ENCODE assay signal across 10 cellular contexts in the genomic region with DNA sequence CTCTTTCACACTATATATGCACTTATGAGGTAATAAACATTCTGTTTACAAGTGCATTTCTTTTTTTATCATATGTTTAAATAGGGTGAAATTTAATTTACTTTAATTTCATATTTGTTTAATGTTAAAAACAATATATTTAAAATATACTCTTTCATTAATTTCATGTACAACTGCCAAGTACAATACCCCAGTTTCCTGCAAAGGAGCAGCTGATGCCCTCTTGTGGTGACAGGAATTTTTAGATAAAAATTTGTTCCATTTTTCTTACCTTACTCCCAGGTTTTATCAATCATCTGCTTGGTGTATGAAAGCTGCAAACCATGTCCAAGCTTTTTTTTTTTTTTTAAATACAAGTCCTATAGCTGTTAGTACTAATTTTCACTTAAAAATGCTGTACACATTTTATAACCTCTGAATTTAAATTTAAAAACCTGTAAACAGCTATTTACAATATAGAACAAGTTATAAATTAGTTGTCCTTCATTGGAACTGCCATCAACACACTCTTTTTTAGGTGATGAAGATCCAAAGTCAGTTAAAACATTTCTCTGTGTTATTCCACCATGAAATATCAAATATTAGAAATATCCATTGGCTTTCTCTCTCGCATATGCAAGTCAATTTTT. TPM values are rescaled to one million over a fixed set of nuclear protein-coding genes. Genes with fewer than 3 reads are reported as not detected.
A peak's percentile ranks its signal among the peaks of the same experiment; 100 is the strongest.
DNase-seq lines count a peak whose midpoint lies in the region; ATAC-seq, FAIRE-seq and TF ChIP-seq lines count a peak whose summit lies in the region.
"Had no signal": no experiment of that assay in that cellular context is flagged by ENCODE, and none has a peak within 500 bp of the region (broad histone marks: within the 10 kb centered on the region; RNA-seq: fewer than 3 reads in every experiment).

No MANE protein-coding gene starts in this region.

- H3K27ac ChIP-seq in kidney (ENCODE audit: low read depth in 2 of 2, low read length in 2 of 2) (no peak overlapping the region), neuronal stem cell (replicated peaks; ENCODE audit: low read length) (no peak overlapping the region)

- H3K27me3 ChIP-seq in neuronal stem cell (ENCODE audit: control insufficient read depth in 3 of 3, insufficient read depth in 3 of 3, low read depth in 1 of 3, low read length in 3 of 3): peaks cover 0 to 33% (median 33%) of the 10 kb centered on the region in 3 experiments

- H2AFZ ChIP-seq in neuronal stem cell (ENCODE audit: low read length): no peak overlapping the region

- WGBS in neuronal stem cell (ENCODE audit: extremely low coverage in 2 of 2, insufficient read length in 2 of 2, insufficient replicate concordance in 1 of 2), 2 donors: no CpG with 5 or more reads among the region's 1 CpG

- H3K4me3 ChIP-seq in kidney (ENCODE audit: low read length in 2 of 2) (no peak overlapping the region), neuronal stem cell (ENCODE audit: low read length in 2 of 2) (no peak overlapping the region)

- H3K4me1 Mint-ChIP-seq in activated CD4-positive, alpha-beta memory T cell treated with anti-CD3 and anti-CD28 coated beads for 36 hours (ENCODE audit: low read depth): no peaks in the 10 kb centered on the region

- no peak overlapping the region for H3K4me3 Mint-ChIP-seq in activated CD4-positive, alpha-beta memory T cell treated with anti-CD3 and anti-CD28 coated beads for 36 hours

- no peaks in the 10 kb centered on the region for H3K79me1 ChIP-seq in neuronal stem cell (ENCODE audit: low read depth, low read length)

- H3K9me3 ChIP-seq in kidney (ENCODE audit: control insufficient read depth in 1 of 2, low read length in 2 of 2) (no peaks in the 10 kb centered on the region), neuronal stem cell (replicated peaks in 1 of 2; ENCODE audit: control insufficient read depth in 2 of 2, insufficient read depth in 1 of 2, low read depth in 1 of 2, low read length in 2 of 2) (no peaks in the 10 kb centered on the region)

- H3K27ac Mint-ChIP-seq in activated CD4-positive, alpha-beta memory T cell treated with anti-CD3 and anti-CD28 coated beads for 36 hours: no peak overlapping the region

- no peak overlapping the region for H3K4me2 ChIP-seq in neuronal stem cell (ENCODE audit: insufficient read depth, low read length, poor library complexity, severe bottlenecking)

- ATAC-seq in GM21360 (IDR thresholded peaks at IDR 0.05; ENCODE audit: unreplicated experiment) (no peak), GM21515 (IDR thresholded peaks at IDR 0.05; ENCODE audit: unreplicated experiment) (no peak)

- intact Hi-C loops in kidney (cut with DNase I): no loop called here
- intact Hi-C loops in activated CD4-positive, alpha-beta memory T cell treated with anti-CD3 and anti-CD28 coated beads for 36 hours (cut with micrococcal nuclease): no loop called here

- H3K36me3 Mint-ChIP-seq in activated CD4-positive, alpha-beta memory T cell treated with anti-CD3 and anti-CD28 coated beads for 36 hours: no peaks in the 10 kb centered on the region

- DNase-seq in COR-L47 (lab: John Stamatoyannopoulos, UW): peak; percentile 8
- DNase-seq in HT1080 (ENCODE audit: low read depth): peak; percentile 17
- no peak for DNase-seq in kidney
- DNase-seq in activated CD4-positive, alpha-beta memory T cell treated with anti-CD3 and anti-CD28 coated beads for 36 hours: no peak
- DNase-seq in neuronal stem cell (ENCODE audit: low spot score): no peak

- H2BK15ac ChIP-seq in neuronal stem cell (ENCODE audit: low read length): no peak overlapping the region

- no peak overlapping the region for H2AK5ac ChIP-seq in neuronal stem cell (ENCODE audit: low read depth, low read length)

- H2BK120ac ChIP-seq in neuronal stem cell (ENCODE audit: low read depth, low read length): no peak overlapping the region

- no peak overlapping the region for H2BK5ac ChIP-seq in neuronal stem cell (ENCODE audit: low read length)

- peaks cover 19% of the 10 kb centered on the region for H3K27me3 Mint-ChIP-seq in activated CD4-positive, alpha-beta memory T cell treated with anti-CD3 and anti-CD28 coated beads for 36 hours

- H3K23ac ChIP-seq in neuronal stem cell (ENCODE audit: low read depth, low read length, poor library complexity): no peak overlapping the region

- no peak overlapping the region for H3K18ac ChIP-seq in neuronal stem cell (ENCODE audit: low read length)

- H3K14ac ChIP-seq in neuronal stem cell (ENCODE audit: low read length): no peak overlapping the region

- no peak overlapping the region for H3K9ac ChIP-seq in kidney (ENCODE audit: low read length in 2 of 2)
- H3K9ac ChIP-seq in neuronal stem cell (ENCODE audit: low read depth, low read length, poor library complexity): no peak overlapping the region

- no peak overlapping the region for H3K4ac ChIP-seq in neuronal stem cell (ENCODE audit: low read length)

- TF ChIP-seq CTCF in kidney (IDR thresholded peaks at IDR 0.05; ENCODE audit: borderline replicate concordance, extremely low read depth, insufficient read depth): peak; percentile 36

- no peak overlapping the region for H4K8ac ChIP-seq in neuronal stem cell (ENCODE audit: low read depth, low read length)

- CTCF ChIA-PET in activated CD4-positive, alpha-beta memory T cell treated with anti-CD3 and anti-CD28 coated beads for 36 hours (lab: Charles Lee): interaction anchor here (0.7 to 1.2 kb wide), 3 partner anchors 106 to 1384 kb away, joined by 3 to 4 read pairs (median 3); no protein-coding TSS in a partner anchor

- peaks cover 0 to 3% of the 10 kb centered on the region in 2 donors for H3K4me1 ChIP-seq in kidney (ENCODE audit: control insufficient read depth in 1 of 2, insufficient read depth in 1 of 2, low read depth in 1 of 2, low read length in 2 of 2)
- H3K4me1 ChIP-seq in neuronal stem cell (ENCODE audit: control insufficient read depth in 2 of 2, insufficient read depth in 1 of 2, low read depth in 1 of 2, low read length in 2 of 2): peaks cover 7 to 10% of the 10 kb centered on the region in 2 donors

- H3K36me3 ChIP-seq in kidney (ENCODE audit: control insufficient read depth in 1 of 2, insufficient read depth in 2 of 2, low read length in 2 of 2) (no peaks in the 10 kb centered on the region), neuronal stem cell (replicated peaks in 1 of 2; ENCODE audit: control insufficient read depth in 2 of 2, insufficient read depth in 2 of 2, low read length in 2 of 2) (peaks cover 0 to 2% of the 10 kb centered on the region in 2 donors)

- POLR2A ChIA-PET in activated CD4-positive, alpha-beta memory T cell treated with anti-CD3 and anti-CD28 coated beads for 36 hours (lab: Charles Lee): no interaction called here

- no peak overlapping the region for H4K91ac ChIP-seq in neuronal stem cell (ENCODE audit: low read depth, low read length, poor library complexity)

- FAIRE-seq in TTC549 (lab: Jason Lieb, UNC) (peak; percentile 87), kidney (lab: Jason Lieb, UNC) (peak; percentile 82)

- H3K9me3 Mint-ChIP-seq in activated CD4-positive, alpha-beta memory T cell treated with anti-CD3 and anti-CD28 coated beads for 36 hours: no peaks in the 10 kb centered on the region

- H2BK12ac ChIP-seq in neuronal stem cell (ENCODE audit: low read length): no peak overlapping the region

RNA-seq across cellular contexts. Expression of a gene that starts 4.9 kb away (rescaled TPM):
- 0.85 and 1.0 TPM in 2 replicates for total RNA-seq in HT1080 (2014; rRNA removed; shearing (Covaris generic))
- 0.09 and 0.18 TPM in 2 replicates for polyA plus RNA-seq in HT1080 (2015; cell fraction: cytosol; rRNA removed)
- 0.26 and 0.53 TPM in 2 replicates for polyA plus RNA-seq in HT1080 (2015; cell fraction: nucleus; rRNA removed)
- 3.0 TPM for total RNA-seq in kidney
- polyA plus RNA-seq in kidney (ENCODE audit: insufficient read depth, low read depth, low replicate concordance): 0.45 TPM
- total RNA-seq in activated CD4-positive, alpha-beta memory T cell treated with anti-CD3 and anti-CD28 coated beads for 36 hours: not detected
- polyA plus RNA-seq in neuronal stem cell (2013, experiment 1 of 2): 0.10 TPM
- 0.12 TPM for polyA plus RNA-seq in neuronal stem cell (2013, experiment 2 of 2)
- total RNA-seq: glomerular endothelial cell; T-helper 2 cell treated with Interferon-gamma antibody and Interleukin-4, amounts not matched to agents 100 ng/mL and 5 ng/mL, for 36 hours had no signal

Comparison
In these comparisons a context has a peak if more than half of its experiments do, and no peak if none do; other contexts are left out.
1. DNase-seq: peak in COR-L47 (single experiment) and HT1080 (single experiment); none in kidney (single experiment), activated CD4-positive, alpha-beta memory T cell treated with anti-CD3 and anti-CD28 coated beads for 36 hours (single experiment) and neuronal stem cell (single experiment).